8 cellular contexts compared by ENCODE assay signal in genomic region chr4:37890501-37891220, GRCh38. TPM values are rescaled to one million over a fixed set of nuclear protein-coding genes. Genes with fewer than 3 reads are reported as not detected.
DNase-seq lines count a peak whose midpoint lies in the region; ATAC-seq and TF ChIP-seq lines count a peak whose summit lies in the region.

A gene with protein sequence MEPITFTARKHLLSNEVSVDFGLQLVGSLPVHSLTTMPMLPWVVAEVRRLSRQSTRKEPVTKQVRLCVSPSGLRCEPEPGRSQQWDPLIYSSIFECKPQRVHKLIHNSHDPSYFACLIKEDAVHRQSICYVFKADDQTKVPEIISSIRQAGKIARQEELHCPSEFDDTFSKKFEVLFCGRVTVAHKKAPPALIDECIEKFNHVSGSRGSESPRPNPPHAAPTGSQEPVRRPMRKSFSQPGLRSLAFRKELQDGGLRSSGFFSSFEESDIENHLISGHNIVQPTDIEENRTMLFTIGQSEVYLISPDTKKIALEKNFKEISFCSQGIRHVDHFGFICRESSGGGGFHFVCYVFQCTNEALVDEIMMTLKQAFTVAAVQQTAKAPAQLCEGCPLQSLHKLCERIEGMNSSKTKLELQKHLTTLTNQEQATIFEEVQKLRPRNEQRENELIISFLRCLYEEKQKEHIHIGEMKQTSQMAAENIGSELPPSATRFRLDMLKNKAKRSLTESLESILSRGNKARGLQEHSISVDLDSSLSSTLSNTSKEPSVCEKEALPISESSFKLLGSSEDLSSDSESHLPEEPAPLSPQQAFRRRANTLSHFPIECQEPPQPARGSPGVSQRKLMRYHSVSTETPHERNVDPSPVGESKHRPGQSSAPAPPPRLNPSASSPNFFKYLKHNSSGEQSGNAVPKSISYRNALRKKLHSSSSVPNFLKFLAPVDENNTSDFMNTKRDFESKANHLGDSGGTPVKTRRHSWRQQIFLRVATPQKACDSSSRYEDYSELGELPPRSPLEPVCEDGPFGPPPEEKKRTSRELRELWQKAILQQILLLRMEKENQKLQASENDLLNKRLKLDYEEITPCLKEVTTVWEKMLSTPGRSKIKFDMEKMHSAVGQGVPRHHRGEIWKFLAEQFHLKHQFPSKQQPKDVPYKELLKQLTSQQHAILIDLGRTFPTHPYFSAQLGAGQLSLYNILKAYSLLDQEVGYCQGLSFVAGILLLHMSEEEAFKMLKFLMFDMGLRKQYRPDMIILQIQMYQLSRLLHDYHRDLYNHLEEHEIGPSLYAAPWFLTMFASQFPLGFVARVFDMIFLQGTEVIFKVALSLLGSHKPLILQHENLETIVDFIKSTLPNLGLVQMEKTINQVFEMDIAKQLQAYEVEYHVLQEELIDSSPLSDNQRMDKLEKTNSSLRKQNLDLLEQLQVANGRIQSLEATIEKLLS (N-terminal part only) (plus strand): TSS chr4:37891084. CDS start chr4:37902096, 11,012 bp downstream.

- CTCF ChIA-PET in MCF 10A (lab: Yijun Ruan, JAX), result interaction anchor here (0.6 kb wide), 1 partner anchor 31 kb away, joined by 3 read pairs; no protein-coding TSS in a partner anchor

- peak; percentile 24 for ATAC-seq in GM21576 (IDR thresholded peaks at IDR 0.05; ENCODE audit: unreplicated experiment)

- peak within 1 kb of the TSS; percentile 72 for H3K4me3 Mint-ChIP-seq in MCF 10A (ENCODE audit: unreplicated experiment)

- peak within 1 kb of the TSS; percentile 49 for H3K27ac ChIP-seq in KMS-11

- peaks cover 15% of the 10 kb centered on the region for H3K4me1 ChIP-seq in KMS-11 (ENCODE audit: low read depth, poor library complexity, severe bottlenecking)

- H3K4me2 ChIP-seq in KMS-11, result peak within 1 kb of the TSS; percentile 58; the same call in 1 of the 2 replicates

- intact Hi-C loops in MCF 10A (cut with micrococcal nuclease), result loop anchor here (5.0 kb wide), 1 partner anchor 87 kb away; no protein-coding TSS in a partner anchor

- no peaks in the 10 kb centered on the region for H3K27me3 ChIP-seq in KMS-11 (ENCODE audit: insufficient read depth, low read depth)
- H3K27me3 ChIP-seq in kidney epithelial cell (ENCODE audit: control insufficient read depth, insufficient read depth, low read length), result peaks cover 19% of the 10 kb centered on the region

- H3K27ac Mint-ChIP-seq in MCF 10A (ENCODE audit: low read depth, unreplicated experiment), result no peak within 1 kb of the TSS

- DNase-seq in EH (ENCODE audit: low read depth) (peak; percentile 39), T-helper 9 cell (peak; percentile 4), MCF 10A (ENCODE audit: unreplicated experiment) (peak; percentile 38), kidney epithelial cell (ENCODE audit: low read depth) (no peak), DMS79 treated with DMSO at 0.1 percent for 48 hours (lab: John Stamatoyannopoulos, UW) (no peak)
- peak; percentile 64 for DNase-seq in stimulated activated CD4-positive, alpha-beta T cell treated with anti-CD3 and anti-CD28 coated beads, Interleukin-15, amount 100 ng/mL, for 24 hours

- POLR2A ChIA-PET in MCF 10A (lab: Yijun Ruan, JAX), result interaction anchor here (0.6 to 1.6 kb wide), 4 partner anchors 14 to 65 kb away, joined by 3 to 13 read pairs (median 5); partner anchors contain the start of gene PGM2

- peak within 1 kb of the TSS; percentile 56; the same call in 1 of the 2 replicates for H3K9ac ChIP-seq in KMS-11

- no peaks in the 10 kb centered on the region for H3K79me2 ChIP-seq in KMS-11 (ENCODE audit: insufficient read depth, low read depth)

- no peaks in the 10 kb centered on the region for H3K36me3 Mint-ChIP-seq in MCF 10A (ENCODE audit: insufficient read depth, unreplicated experiment)

- H4K20me1 ChIP-seq in KMS-11 (ENCODE audit: insufficient read depth), result no peaks in the 10 kb centered on the region

- H3K4me3 ChIP-seq in KMS-11 (IDR thresholded peaks at IDR 0.05; ENCODE audit: insufficient read depth, low read depth, low read length) (no peak within 1 kb of the TSS), kidney epithelial cell (ENCODE audit: low read depth, low read length) (peak within 1 kb of the TSS; percentile 64)

- peaks cover 5% of the 10 kb centered on the region for H3K4me1 Mint-ChIP-seq in MCF 10A (ENCODE audit: insufficient read depth, unreplicated experiment)

- H3K27me3 Mint-ChIP-seq in MCF 10A (ENCODE audit: insufficient read depth, unreplicated experiment), result no peaks in the 10 kb centered on the region

- H2AFZ ChIP-seq in KMS-11 (ENCODE audit: low read depth), result peak within 1 kb of the TSS; percentile 47

- TF ChIP-seq CTCF in KMS-11 (conservative IDR thresholded peaks at IDR 0.05; ENCODE audit: low read depth, low read length) (no peak), MCF 10A (IDR thresholded peaks at IDR 0.05; ENCODE audit: unreplicated experiment) (no peak), kidney epithelial cell (IDR thresholded peaks at IDR 0.05; ENCODE audit: insufficient read depth, low read length, poor library complexity, severe bottlenecking) (peak; percentile 20)

- H3K36me3 ChIP-seq in KMS-11 (ENCODE audit: insufficient read depth) (no peaks in the 10 kb centered on the region), kidney epithelial cell (ENCODE audit: control insufficient read depth, insufficient read depth, low read length) (no peaks in the 10 kb centered on the region)

- BruUV-seq in MCF 10A (replicated peaks; lab: Mats Ljungman, UMichigan), result no TSS peak

- no peaks in the 10 kb centered on the region for H3K9me3 Mint-ChIP-seq in MCF 10A (ENCODE audit: unreplicated experiment)

RNA-seq across cellular contexts. Expression of the gene that starts here (rescaled TPM):
- total RNA-seq in MCF 10A (2022), result 36.0 and 39.5 TPM in 2 replicates
- total RNA-seq in kidney epithelial cell, result 93.1 and 133 TPM in 2 replicates

Comparison
In these comparisons a context has a peak if more than half of its experiments do, and no peak if none do; other contexts are left out.
1. DNase-seq: peak in EH (single experiment), T-helper 9 cell (single experiment), MCF 10A (single experiment) and stimulated activated CD4-positive, alpha-beta T cell treated with anti-CD3 and anti-CD28 coated beads, Interleukin-15, amount 100 ng/mL, for 24 hours (single experiment); none in kidney epithelial cell (single experiment) and DMS79 treated with DMSO at 0.1 percent for 48 hours (single experiment).